Comparison of ENCODE assay signal across 33 cellular contexts in the genomic region with DNA sequence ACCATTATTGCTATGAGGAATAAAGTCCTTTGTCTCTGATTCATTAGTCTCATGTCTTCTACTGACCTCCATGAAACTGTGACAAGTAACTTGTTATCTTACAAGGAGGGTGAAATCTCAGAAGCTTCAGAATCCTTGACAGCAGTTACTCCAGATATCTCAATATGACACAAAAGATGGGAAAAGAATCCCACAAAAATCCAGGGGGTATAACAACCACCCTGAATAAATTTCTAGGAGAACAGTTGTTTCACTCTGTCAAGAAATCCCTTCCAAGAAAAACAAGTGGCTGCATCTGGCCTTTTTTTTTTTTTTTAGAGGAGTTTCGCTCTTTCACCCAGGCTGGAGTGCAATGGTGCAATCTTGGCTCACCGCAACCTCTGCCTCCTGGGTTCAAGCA.
"Had no signal": no experiment of that assay in that cellular context is flagged by ENCODE, and none has a peak within 500 bp of the region (broad histone marks: within the 10 kb centered on the region; RNA-seq: fewer than 3 reads in every experiment).

No MANE protein-coding gene starts in this region.

- H3K27ac Mint-ChIP-seq: naive thymus-derived CD8-positive, alpha-beta T cell; natural killer cell treated with Interleukin-12 subunit alpha and Interleukin-12 subunit beta and Interleukin-15 and Interleukin-18, amount 100 ng/mL, for 72 hours; nephron progenitor cell; progenitor cell of endocrine pancreas; stimulated activated memory B cell treated with anti-CD40 and anti-IgM and Interleukin-4, amounts not matched to agents 10 μg/mL and 1 μg/mL and 100 μg/mL, for 72 hours; stimulated activated naive CD8-positive, alpha-beta T cell treated with anti-CD3 and anti-CD28 coated beads, Interleukin-15, amount 100 ng/mL, for 72 hours; type B pancreatic cell had no signal

- DNase-seq: naive thymus-derived CD8-positive, alpha-beta T cell; nephron progenitor cell; occipital lobe; ovary; posterior cingulate gyrus; psoas muscle; right cardiac atrium; right lobe of liver; sigmoid colon; spleen; stimulated activated CD4-positive, alpha-beta T cell treated with anti-CD3 and anti-CD28 coated beads, Interleukin-12 subunit alpha, Interleukin-12 subunit beta, amount 100 ng/mL, for 4 hours; stimulated activated CD4-positive, alpha-beta T cell treated with anti-CD3 and anti-CD28 coated beads, Interleukin-1b, Interleukin-23, amount 100 ng/mL, for 48 hours; stimulated activated CD4-positive, alpha-beta T cell treated with anti-CD3 and anti-CD28 coated beads, Interleukin-4, amount 100 ng/mL, for 1 hour; stimulated activated CD4-positive, alpha-beta T cell treated with anti-CD3 and anti-CD28 coated beads, Interleukin-4, amount 100 ng/mL, for 4 hours; stimulated activated CD8-positive, alpha-beta memory T cell treated with anti-CD3 and anti-CD28 coated beads, Interleukin-4, amount 100 ng/mL, for 48 hours; stimulated activated naive CD4-positive, alpha-beta T cell; stimulated activated naive CD8-positive, alpha-beta T cell treated with anti-CD3 and anti-CD28 coated beads, Interleukin-15, amount 100 ng/mL, for 72 hours; stimulated activated naive CD8-positive, alpha-beta T cell treated with anti-CD3 and anti-CD28 coated beads, Interleukin-15, Interleukin-2, amounts not matched to agents 100 U/mL and 50 U/mL, for 24 hours; substantia nigra; testis; tibial artery; transverse colon; upper lobe of right lung; uterus had no signal

- H3K27ac ChIP-seq: ovary, parathyroid adenoma, psoas muscle, right lobe of liver, sigmoid colon, skin epidermis, suprapubic skin, testis, tibial artery, transverse colon, upper lobe of right lung, uterus had no signal

- H3K4me1 Mint-ChIP-seq: stimulated activated memory B cell treated with anti-CD40 and anti-IgM and Interleukin-4, amounts not matched to agents 10 μg/mL and 1 μg/mL and 100 μg/mL, for 72 hours had no signal

- H3K36me3 Mint-ChIP-seq: naive thymus-derived CD8-positive, alpha-beta T cell; natural killer cell treated with Interleukin-12 subunit alpha and Interleukin-12 subunit beta and Interleukin-15 and Interleukin-18, amount 100 ng/mL, for 72 hours; stimulated activated memory B cell treated with anti-CD40 and anti-IgM and Interleukin-4, amounts not matched to agents 10 μg/mL and 1 μg/mL and 100 μg/mL, for 72 hours had no signal

- H3K4me3 Mint-ChIP-seq: naive thymus-derived CD8-positive, alpha-beta T cell; natural killer cell treated with Interleukin-12 subunit alpha and Interleukin-12 subunit beta and Interleukin-15 and Interleukin-18, amount 100 ng/mL, for 72 hours; nephron progenitor cell; neural crest cell; stimulated activated memory B cell treated with anti-CD40 and anti-IgM and Interleukin-4, amounts not matched to agents 10 μg/mL and 1 μg/mL and 100 μg/mL, for 72 hours; stimulated activated naive CD8-positive, alpha-beta T cell treated with anti-CD3 and anti-CD28 coated beads, Interleukin-15, amount 100 ng/mL, for 72 hours; type B pancreatic cell had no signal

- H3K27me3 ChIP-seq: ovary, right lobe of liver, sigmoid colon, spleen, suprapubic skin, testis, transverse colon, upper lobe of right lung, uterus had no signal

- H3K4me3 ChIP-seq: ovary, psoas muscle, right lobe of liver, sigmoid colon, skin epidermis, smooth muscle cell, spleen, suprapubic skin, testis, tibial artery, transverse colon, upper lobe of right lung, uterus had no signal

- H3K9me3 ChIP-seq: ovary, psoas muscle, right lobe of liver, spleen, suprapubic skin, testis, tibial artery, transverse colon, upper lobe of right lung, uterus had no signal

- ATAC-seq: naive thymus-derived CD8-positive, alpha-beta T cell; natural killer cell treated with Interleukin-12 subunit alpha and Interleukin-12 subunit beta and Interleukin-15 and Interleukin-18, amount 100 ng/mL, for 72 hours; psoas muscle; right cardiac atrium; right lobe of liver; stimulated activated memory B cell treated with anti-CD40 and anti-IgM and Interleukin-4, amounts not matched to agents 10 μg/mL and 1 μg/mL and 100 μg/mL, for 72 hours; stimulated activated naive CD8-positive, alpha-beta T cell treated with anti-CD3 and anti-CD28 coated beads, Interleukin-15, amount 100 ng/mL, for 72 hours; stimulated activated naive CD8-positive, alpha-beta T cell treated with anti-CD3 and anti-CD28 coated beads, Interleukin-15, Interleukin-2, amounts not matched to agents 100 U/mL and 50 U/mL, for 24 hours had no signal

- H3K36me3 ChIP-seq: ovary, right lobe of liver, sigmoid colon, spleen, suprapubic skin, tibial artery, transverse colon, upper lobe of right lung, uterus had no signal

- H3K4me1 ChIP-seq: parathyroid adenoma, right lobe of liver, sigmoid colon, testis, tibial artery, transverse colon, upper lobe of right lung, uterus had no signal

- H3K9ac ChIP-seq: parathyroid adenoma had no signal

- H2AFZ ChIP-seq: parathyroid adenoma had no signal

- H3K4me2 ChIP-seq: smooth muscle cell had no signal

- H3K9me3 Mint-ChIP-seq: naive thymus-derived CD8-positive, alpha-beta T cell; natural killer cell treated with Interleukin-12 subunit alpha and Interleukin-12 subunit beta and Interleukin-15 and Interleukin-18, amount 100 ng/mL, for 72 hours; nephron progenitor cell; stimulated activated memory B cell treated with anti-CD40 and anti-IgM and Interleukin-4, amounts not matched to agents 10 μg/mL and 1 μg/mL and 100 μg/mL, for 72 hours; type B pancreatic cell had no signal
